Comparison of ENCODE assay signal across 25 cellular contexts in the genomic region with DNA sequence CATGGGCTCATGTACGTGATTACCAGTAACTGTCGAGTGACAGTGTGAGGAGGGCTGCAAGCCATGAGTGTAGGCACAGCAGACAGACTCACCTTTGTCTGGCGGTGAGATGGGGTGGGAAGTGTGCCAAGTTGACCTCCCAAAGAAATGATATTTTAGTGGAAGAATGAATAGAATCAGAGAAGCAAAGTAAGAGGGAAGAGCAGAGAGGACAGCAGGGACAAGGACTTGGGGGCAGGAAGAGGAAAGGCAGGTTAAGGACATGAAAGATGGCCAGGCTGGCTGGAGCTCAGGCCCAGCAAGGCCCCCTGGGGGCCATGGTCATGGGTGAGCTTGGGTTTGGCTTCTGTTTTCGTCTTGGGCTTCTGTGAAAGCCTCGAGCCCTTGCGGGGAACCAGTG. TPM values are rescaled to one million over a fixed set of nuclear protein-coding genes. Genes with fewer than 3 reads are reported as not detected.
DNase-seq lines count a peak whose midpoint lies in the region; ATAC-seq, FAIRE-seq and TF ChIP-seq lines count a peak whose summit lies in the region.
"Had no signal": no experiment of that assay in that cellular context is flagged by ENCODE, and none has a peak within 500 bp of the region (broad histone marks: within the 10 kb centered on the region; RNA-seq: fewer than 3 reads in every experiment).

No MANE protein-coding gene starts in this region.

- H3K4me3 ChIP-seq in A549 (no peak overlapping the region), brain microvascular endothelial cell (ENCODE audit: low read depth, low read length) (no peak overlapping the region), smooth muscle cell (no peak overlapping the region)
- no peak overlapping the region for H3K4me3 ChIP-seq in BLaER1 treated with 17β-estradiol and CSF1 and Interleukin-3, amounts not matched to agents 10 nM and 100 nM
- H3K4me3 ChIP-seq: SJSA1 had no signal

- DNase-seq in A549 (ENCODE audit: low read depth in 1 of 2, low spot score in 1 of 2) (no peak), brain microvascular endothelial cell (no peak), smooth muscle cell (lab: John Stamatoyannopoulos, UW; ENCODE audit: unreplicated experiment) (no peak), DMS153 treated with DMSO at 0.1 percent for 48 hours (lab: John Stamatoyannopoulos, UW; ENCODE audit: unreplicated experiment) (no peak), pons (ENCODE audit: low spot score) (no peak), NCI-H748 (lab: John Stamatoyannopoulos, UW; ENCODE audit: unreplicated experiment) (no peak)
- DNase-seq: CD8-positive, alpha-beta memory T cell; DND-41; H7; Karpas-422; NCI-H1092 treated with DMSO at 0.1 percent for 48 hours; NCI-H1436; NCI-H187; NCI-H2081 treated with DMSO at 0.1 percent for 48 hours; NCI-H2171 treated with DMSO at 0.1 percent for 48 hours; NCI-H345; NCI-H510A treated with DMSO at 0.1 percent for 48 hours; NCI-H774; Right ventricle myocardium superior had no signal

- H3K27me3 ChIP-seq in BLaER1 treated with 17β-estradiol and CSF1 and Interleukin-3, amounts not matched to agents 10 nM and 100 nM = peaks cover 0 to 5% (median 0%) of the 10 kb centered on the region in 11 experiments; a peak in 1 of 22 replicates
- H3K27me3 ChIP-seq in brain microvascular endothelial cell (replicated peaks) (no peaks in the 10 kb centered on the region), smooth muscle cell (ENCODE audit: low read depth) (no peaks in the 10 kb centered on the region)
- H3K27me3 ChIP-seq: SJSA1 had no signal

- H3K9ac ChIP-seq in BLaER1 treated with 17β-estradiol and CSF1 and Interleukin-3, amounts not matched to agents 10 nM and 100 nM = no peak overlapping the region
- H3K9ac ChIP-seq in smooth muscle cell (ENCODE audit: low read depth) = no peak overlapping the region

- no peak for TF ChIP-seq RAD21 in A549 (conservative IDR thresholded peaks at IDR 0.05 in 1 of 2, IDR thresholded peaks at IDR 0.05 in 1 of 2)

- peaks cover 89% of the 10 kb centered on the region for H3K4me1 ChIP-seq in A549
- peaks cover 43 to 92% (median 49%) of the 10 kb centered on the region in 10 experiments for H3K4me1 ChIP-seq in BLaER1 treated with 17β-estradiol and CSF1 and Interleukin-3, amounts not matched to agents 10 nM and 100 nM
- peaks cover 3% of the 10 kb centered on the region for H3K4me1 ChIP-seq in smooth muscle cell (ENCODE audit: low read depth)

- POLR2A ChIA-PET in A549 (lab: Yijun Ruan, JAX) = interaction anchor here (1.6 kb wide), 1 partner anchor 9 kb away, joined by 4 read pairs; no protein-coding TSS in a partner anchor

- in situ Hi-C loops in brain microvascular endothelial cell (cut with HindIII; ENCODE audit: low pct_ligation_motif_present, low sequenced_read_pairs) = no loop called here

- H3K27ac ChIP-seq in A549 (peak overlapping the region; percentile 9 to 86; a peak in 4 of 6 replicates), brain microvascular endothelial cell (no peak overlapping the region), smooth muscle cell (ENCODE audit: low read depth) (peak overlapping the region; percentile 95)
- H3K27ac ChIP-seq in BLaER1 treated with 17β-estradiol and CSF1 and Interleukin-3, amounts not matched to agents 10 nM and 100 nM = peak overlapping the region in 2 of 11 experiments; percentile 79 to 82; a peak in 4 of 22 replicates
- H3K27ac ChIP-seq: SJSA1 had no signal

- TF ChIP-seq CTCF in A549 (IDR thresholded peaks at IDR 0.05) (no peak), brain microvascular endothelial cell (IDR thresholded peaks at IDR 0.05; ENCODE audit: low read depth, low read length, missing control alignments) (peak; percentile 7), smooth muscle cell (IDR thresholded peaks at IDR 0.05; ENCODE audit: borderline replicate concordance, insufficient read depth, poor library complexity, severe bottlenecking) (no peak)

- H3K9me3 ChIP-seq in A549 (no peaks in the 10 kb centered on the region), smooth muscle cell (replicated peaks; ENCODE audit: low read depth) (no peaks in the 10 kb centered on the region)
- no peaks in the 10 kb centered on the region for H3K9me3 ChIP-seq in BLaER1 treated with 17β-estradiol and CSF1 and Interleukin-3, amounts not matched to agents 10 nM and 100 nM (replicated peaks in 1 of 11)
- H3K9me3 ChIP-seq: SJSA1 had no signal

- WGBS in A549 (ENCODE audit: missing lambda C conversion rate) = 90% methylated on average over 6 of the region's 6 CpGs
- 90% methylated on average over 6 of the region's 6 CpGs for WGBS in smooth muscle cell (ENCODE audit: low lambda C conversion rate)

- no peak overlapping the region for H2AFZ ChIP-seq in smooth muscle cell (ENCODE audit: low read depth)

- peaks cover 70% of the 10 kb centered on the region for H3F3A ChIP-seq in smooth muscle cell (ENCODE audit: low read depth)

- no peak for TF ChIP-seq POLR2A in A549 (IDR thresholded peaks at IDR 0.05; ENCODE audit: low read length)

- no peaks in the 10 kb centered on the region for H3K36me3 ChIP-seq in BLaER1 treated with 17β-estradiol and CSF1 and Interleukin-3, amounts not matched to agents 10 nM and 100 nM
- H3K36me3 ChIP-seq in brain microvascular endothelial cell (replicated peaks) (peaks cover 69% of the 10 kb centered on the region), smooth muscle cell (ENCODE audit: low read depth) (peaks cover 13% of the 10 kb centered on the region)

- no peak for ATAC-seq in A549

- no peak overlapping the region for H3K4me2 ChIP-seq in A549
- H3K4me2 ChIP-seq in BLaER1 treated with 17β-estradiol and CSF1 and Interleukin-3, amounts not matched to agents 10 nM and 100 nM = peak overlapping the region; percentile 69 to 93 (median 79)
- no peak overlapping the region for H3K4me2 ChIP-seq in smooth muscle cell

- TF ChIP-seq EP300 in A549 (IDR thresholded peaks at IDR 0.05) = no peak

- no peaks in the 10 kb centered on the region; a peak in 1 of 22 replicates for H4K20me1 ChIP-seq in BLaER1 treated with 17β-estradiol and CSF1 and Interleukin-3, amounts not matched to agents 10 nM and 100 nM
- H4K20me1 ChIP-seq in smooth muscle cell (ENCODE audit: low read depth) = no peaks in the 10 kb centered on the region

- CTCF ChIA-PET in A549 (lab: Yijun Ruan, JAX) = interaction anchor here (1.5 to 2.0 kb wide), 2 partner anchors 72 to 102 kb away, joined by 3 to 7 read pairs; no protein-coding TSS in a partner anchor

- no peak for FAIRE-seq in A549 (lab: Jason Lieb, UNC)
- FAIRE-seq: A204.1, GM12892, GM19239, RCC 7860 had no signal

- H3K79me2 ChIP-seq in smooth muscle cell (ENCODE audit: low read depth) = peaks cover 2% of the 10 kb centered on the region

TF ChIP-seq in A549, 52 proteins besides CTCF, POLR2A, EP300 and RAD21:
- TF ChIP-seq GATA3 (IDR thresholded peaks at IDR 0.05; ENCODE audit: borderline replicate concordance) (no peak), FOSB (CRISPR knock-in tag; IDR thresholded peaks at IDR 0.05) (peak; percentile 40; the same call in 1 of the 2 replicates)

RNA-seq across cellular contexts. Expression of gene TGFBI, which starts 20.2 kb away (rescaled TPM):
- polyA plus RNA-seq in A549 (2011; rRNA removed) (1,135 and 1,466 TPM in 2 replicates), A549 (2017; fragmentation: RNase III; extraction: RNeasy Plus Mini Kit Qiagen cat#74134 plus additional on column Dnase treatment) (1,411 to 1,859 TPM (median 1,765 TPM) in 3 replicates), smooth muscle cell (2,505 and 2,991 TPM in 2 replicates)
- 661 and 843 TPM in 2 replicates for polyA plus RNA-seq in A549 (2012; cell fraction: cytosol; rRNA removed)
- polyA plus RNA-seq in A549 (2012; cell fraction: nucleus; rRNA removed) = 1,811 and 1,913 TPM in 2 replicates
- polyA minus RNA-seq in A549 (2011; rRNA and poly(A)+ RNA removed) = 1,411 and 1,484 TPM in 2 replicates
- total RNA-seq in smooth muscle cell = 2,635 and 2,673 TPM in 2 replicates

Comparison
In these comparisons a context has a peak if more than half of its experiments do, and no peak if none do; other contexts are left out.
1. H3K4me2 ChIP-seq: peak in BLaER1 treated with 17β-estradiol and CSF1 and Interleukin-3, amounts not matched to agents 10 nM and 100 nM (11 of 11); none in A549 (single experiment) and smooth muscle cell (single experiment).